Comparison of ENCODE assay signal across 32 cellular contexts in genomic region chr5:179788193-179788854, GRCh38. TPM values are rescaled to one million over a fixed set of nuclear protein-coding genes. Genes with fewer than 3 reads are reported as not detected.
DNase-seq lines count a peak whose midpoint lies in the region; ATAC-seq, FAIRE-seq and TF ChIP-seq lines count a peak whose summit lies in the region.
"Had no signal": no experiment of that assay in that cellular context is flagged by ENCODE, and none has a peak within 500 bp of the region (broad histone marks: within the 10 kb centered on the region; RNA-seq: fewer than 3 reads in every experiment).

No MANE protein-coding gene starts in this region.

- no peaks in the 10 kb centered on the region for H3K27me3 ChIP-seq in BLaER1
- no peaks in the 10 kb centered on the region for H3K27me3 ChIP-seq in bronchial epithelial cell (ENCODE audit: control insufficient read depth, insufficient read depth, low read length)
- no peaks in the 10 kb centered on the region for H3K27me3 ChIP-seq in mesenchymal stem cell (ENCODE audit: control insufficient read depth in 1 of 2, insufficient read depth in 1 of 2, low read length in 2 of 2)

- no peak overlapping the region for H3K4me3 Mint-ChIP-seq in activated CD4-positive, alpha-beta memory T cell treated with anti-CD3 and anti-CD28 coated beads, Interleukin-2, amount 10 ng/mL, durations not matched to agents 7 days and 5 days
- H3K4me3 Mint-ChIP-seq: B cell; CD4-positive, CD25-positive, alpha-beta regulatory T cell; T-cell had no signal

- in situ Hi-C loops in G401 (cut with HindIII; ENCODE audit: low sequenced_read_pairs) = no loop called here

- H3K9ac ChIP-seq in BLaER1 = 0 out of 2 replicates have a peak overlapping the region, but pooled peaks have one; percentile 6
- H3K9ac ChIP-seq in mesenchymal stem cell (ENCODE audit: low read length) = no peak overlapping the region

- H3K27ac Mint-ChIP-seq in activated CD4-positive, alpha-beta memory T cell treated with anti-CD3 and anti-CD28 coated beads, Interleukin-2, amount 10 ng/mL, durations not matched to agents 7 days and 5 days = no peak overlapping the region
- H3K27ac Mint-ChIP-seq: B cell had no signal

- no peak overlapping the region for H2BK15ac ChIP-seq in mesenchymal stem cell (ENCODE audit: low read depth, poor library complexity, severe bottlenecking)

- no peak for TF ChIP-seq CTCF in bronchial epithelial cell (IDR thresholded peaks at IDR 0.05; ENCODE audit: insufficient read depth, low read length, severe bottlenecking)

- WGBS in mesenchymal stem cell = 91% methylated on average over 7 of the region's 7 CpGs

- H2BK12ac ChIP-seq in mesenchymal stem cell (ENCODE audit: low read length in 2 of 2) = no peak overlapping the region

- H3K14ac ChIP-seq in mesenchymal stem cell (ENCODE audit: low read length in 2 of 2) = no peak overlapping the region

- DNase-seq in G401 (ENCODE audit: low spot score) = peak; percentile 71
- DNase-seq in bronchial epithelial cell (ENCODE audit: low read depth) = no peak
- no peak for DNase-seq in mesenchymal stem cell
- DNase-seq in islet precursor cell = no peak
- no peak for DNase-seq in activated CD4-positive, alpha-beta memory T cell treated with anti-CD3 and anti-CD28 coated beads, Interleukin-2, amount 10 ng/mL, durations not matched to agents 7 days and 5 days
- DNase-seq in hypothalamus (lab: John Stamatoyannopoulos, UW) = no peak
- DNase-seq: CD4-positive, CD25-positive, alpha-beta regulatory T cell; DMS79; EL; GF-D8; Kasumi-1; NCI-H1092 treated with DMSO at 0.1 percent for 48 hours; NCI-H1436; NCI-H187; NCI-H2107; NCI-H446; NCI-H526; NCI-H82; RPMI8226; SHP77; T-cell had no signal

- no peak overlapping the region for H2AFZ ChIP-seq in mesenchymal stem cell (ENCODE audit: low read depth, low read length)
- H2AFZ ChIP-seq: PC-9 had no signal

- H3K9me3 ChIP-seq in BLaER1 (0 out of 2 replicates have a peak, but pooled peaks cover 7% of the 10 kb centered on the region), mesenchymal stem cell (ENCODE audit: control insufficient read depth, low read length) (no peaks in the 10 kb centered on the region)

- no peak overlapping the region for H2BK5ac ChIP-seq in mesenchymal stem cell (ENCODE audit: low read depth, low read length, poor library complexity, severe bottlenecking)

- no peak overlapping the region for H3K4me3 ChIP-seq in BLaER1
- no peak overlapping the region for H3K4me3 ChIP-seq in bronchial epithelial cell (ENCODE audit: low read depth, low read length)
- H3K4me3 ChIP-seq in mesenchymal stem cell (ENCODE audit: insufficient read depth in 1 of 2, low read depth in 1 of 2, low read length in 2 of 2) = no peak overlapping the region
- H3K4me3 ChIP-seq: K562, PC-9 had no signal

- peaks cover 6% of the 10 kb centered on the region for H3K4me1 Mint-ChIP-seq in activated CD4-positive, alpha-beta memory T cell treated with anti-CD3 and anti-CD28 coated beads, Interleukin-2, amount 10 ng/mL, durations not matched to agents 7 days and 5 days

- no peak overlapping the region for H3K23ac ChIP-seq in mesenchymal stem cell (ENCODE audit: low read length in 2 of 2)

- POLR2A ChIA-PET in activated CD4-positive, alpha-beta memory T cell treated with anti-CD3 and anti-CD28 coated beads, Interleukin-2, amount 10 ng/mL, durations not matched to agents 7 days and 5 days (lab: Charles Lee) = interaction anchor here (1.4 kb wide), 1 partner anchor 11 kb away, joined by 4 read pairs; no protein-coding TSS in a partner anchor

- H2AK5ac ChIP-seq in mesenchymal stem cell (ENCODE audit: low read length, severe bottlenecking) = no peak overlapping the region

- no peaks in the 10 kb centered on the region for H3K9me3 Mint-ChIP-seq in activated CD4-positive, alpha-beta memory T cell treated with anti-CD3 and anti-CD28 coated beads, Interleukin-2, amount 10 ng/mL, durations not matched to agents 7 days and 5 days
- H3K9me3 Mint-ChIP-seq: T-cell had no signal

- no peak overlapping the region for H3K18ac ChIP-seq in mesenchymal stem cell (ENCODE audit: low read depth in 1 of 2, low read length in 2 of 2)

- H3K4me1 ChIP-seq in BLaER1 (peaks cover 62% of the 10 kb centered on the region), mesenchymal stem cell (ENCODE audit: control insufficient read depth, insufficient read depth, low read depth, low read length) (peaks cover 8% of the 10 kb centered on the region)

- H3K27me3 Mint-ChIP-seq in activated CD4-positive, alpha-beta memory T cell treated with anti-CD3 and anti-CD28 coated beads, Interleukin-2, amount 10 ng/mL, durations not matched to agents 7 days and 5 days = no peaks in the 10 kb centered on the region
- H3K27me3 Mint-ChIP-seq: B cell; CD4-positive, CD25-positive, alpha-beta regulatory T cell; T-cell had no signal

- no peak overlapping the region for H2BK120ac ChIP-seq in mesenchymal stem cell (ENCODE audit: low read depth, low read length)

- FAIRE-seq in bronchial epithelial cell (lab: Jason Lieb, UNC) = peak; percentile 40
- FAIRE-seq: GM12892, K562 had no signal

- H3K4me2 ChIP-seq in BLaER1 = peak overlapping the region; percentile 38
- H3K4me2 ChIP-seq in mesenchymal stem cell (ENCODE audit: low read length, poor library complexity, severe bottlenecking) = no peak overlapping the region
- H3K4me2 ChIP-seq: PC-9 had no signal

- no peaks in the 10 kb centered on the region for H3K79me1 ChIP-seq in mesenchymal stem cell (replicated peaks; ENCODE audit: low read length, poor library complexity, severe bottlenecking)

- H4K91ac ChIP-seq in mesenchymal stem cell (ENCODE audit: low read length) = no peak overlapping the region

- H3K4ac ChIP-seq in mesenchymal stem cell (ENCODE audit: low read depth in 1 of 2, low read length in 2 of 2) = no peak overlapping the region

- no peaks in the 10 kb centered on the region for H3K36me3 Mint-ChIP-seq in activated CD4-positive, alpha-beta memory T cell treated with anti-CD3 and anti-CD28 coated beads, Interleukin-2, amount 10 ng/mL, durations not matched to agents 7 days and 5 days (ENCODE audit: low read depth)
- H3K36me3 Mint-ChIP-seq: CD4-positive, CD25-positive, alpha-beta regulatory T cell; T-cell had no signal

- no peak for ATAC-seq in HG03457 (IDR thresholded peaks at IDR 0.05; ENCODE audit: unreplicated experiment)
- ATAC-seq: HCT116, K562, T-cell had no signal

- H3K36me3 ChIP-seq in BLaER1 = 0 out of 2 replicates have a peak, but pooled peaks cover 4% of the 10 kb centered on the region
- H3K36me3 ChIP-seq in bronchial epithelial cell (ENCODE audit: control insufficient read depth, insufficient read depth, low read length) = no peaks in the 10 kb centered on the region
- peaks cover 0 to 3% of the 10 kb centered on the region in 2 experiments for H3K36me3 ChIP-seq in mesenchymal stem cell (ENCODE audit: control insufficient read depth in 1 of 2, insufficient read depth in 2 of 2, low read depth in 1 of 2, low read length in 2 of 2)

- CTCF ChIA-PET in activated CD4-positive, alpha-beta memory T cell treated with anti-CD3 and anti-CD28 coated beads, Interleukin-2, amount 10 ng/mL, durations not matched to agents 7 days and 5 days (lab: Charles Lee) = interaction anchor here (1.1 kb wide), 1 partner anchor 25 kb away, joined by 3 read pairs; no protein-coding TSS in a partner anchor

- H3K27ac ChIP-seq in BLaER1 (no peak overlapping the region), mesenchymal stem cell (ENCODE audit: low read length, poor library complexity, severe bottlenecking) (no peak overlapping the region)
- H3K27ac ChIP-seq: PC-9 had no signal

- peak overlapping the region; percentile 30 for H4K8ac ChIP-seq in mesenchymal stem cell (ENCODE audit: low read length)

- peaks cover 17% of the 10 kb centered on the region; the same call in 1 of the 2 replicates for H4K20me1 ChIP-seq in BLaER1

RNA-seq across cellular contexts. Expression of gene LTC4S, which starts 5.5 kb away (rescaled TPM):
- 7.1 and 9.4 TPM in 2 replicates for total RNA-seq in G401 (2014; rRNA removed; shearing (Covaris generic))
- total RNA-seq in bronchial epithelial cell = 0.26 and 0.38 TPM in 2 replicates
- 0.22 TPM for polyA plus RNA-seq in mesenchymal stem cell (2013, experiment 1 of 2)
- polyA plus RNA-seq in mesenchymal stem cell (2013, experiment 2 of 2) = 0.29 TPM
- total RNA-seq in activated CD4-positive, alpha-beta memory T cell treated with anti-CD3 and anti-CD28 coated beads, Interleukin-2, amount 10 ng/mL, durations not matched to agents 7 days and 5 days = 1 to 10 TPM; 2.1 to 3.3 TPM
- total RNA-seq: H4, HT1080, M059J, SK-MEL-5 had no signal

RNA-seq across cellular contexts. Expression of gene MGAT4B, which starts 18.3 kb away (rescaled TPM):
- 122 and 128 TPM in 2 replicates for total RNA-seq in G401 (2014; rRNA removed; shearing (Covaris generic))
- 109 and 151 TPM in 2 replicates for total RNA-seq in bronchial epithelial cell
- polyA plus RNA-seq in mesenchymal stem cell (2013, experiment 1 of 2) = 182 TPM
- 176 TPM for polyA plus RNA-seq in mesenchymal stem cell (2013, experiment 2 of 2)
- 10 to 100 TPM; 94.8 to 95.7 TPM for total RNA-seq in activated CD4-positive, alpha-beta memory T cell treated with anti-CD3 and anti-CD28 coated beads, Interleukin-2, amount 10 ng/mL, durations not matched to agents 7 days and 5 days

RNA-seq across cellular contexts. Expression of gene SQSTM1, which starts 32.4 kb away (rescaled TPM):
- 139 and 150 TPM in 2 replicates for total RNA-seq in G401 (2014; rRNA removed; shearing (Covaris generic))
- total RNA-seq in bronchial epithelial cell = 686 and 733 TPM in 2 replicates
- polyA plus RNA-seq in mesenchymal stem cell (2013, experiment 1 of 2) = 544 TPM
- 553 TPM for polyA plus RNA-seq in mesenchymal stem cell (2013, experiment 2 of 2)
- total RNA-seq in activated CD4-positive, alpha-beta memory T cell treated with anti-CD3 and anti-CD28 coated beads, Interleukin-2, amount 10 ng/mL, durations not matched to agents 7 days and 5 days = 100 to 1,000 TPM; 178 to 183 TPM

RNA-seq across cellular contexts. Expression of gene MAML1, which starts 55.7 kb away (rescaled TPM):
- 12.5 and 14.2 TPM in 2 replicates for total RNA-seq in G401 (2014; rRNA removed; shearing (Covaris generic))
- 4.2 TPM in 2 replicates for total RNA-seq in bronchial epithelial cell
- polyA plus RNA-seq in mesenchymal stem cell (2013, experiment 1 of 2) = 19.0 TPM
- 20.0 TPM for polyA plus RNA-seq in mesenchymal stem cell (2013, experiment 2 of 2)
- total RNA-seq in activated CD4-positive, alpha-beta memory T cell treated with anti-CD3 and anti-CD28 coated beads, Interleukin-2, amount 10 ng/mL, durations not matched to agents 7 days and 5 days = 10 to 100 TPM; 33.3 to 35.2 TPM
